Comparison of ENCODE assay signal across 8 cellular contexts in the genomic region with DNA sequence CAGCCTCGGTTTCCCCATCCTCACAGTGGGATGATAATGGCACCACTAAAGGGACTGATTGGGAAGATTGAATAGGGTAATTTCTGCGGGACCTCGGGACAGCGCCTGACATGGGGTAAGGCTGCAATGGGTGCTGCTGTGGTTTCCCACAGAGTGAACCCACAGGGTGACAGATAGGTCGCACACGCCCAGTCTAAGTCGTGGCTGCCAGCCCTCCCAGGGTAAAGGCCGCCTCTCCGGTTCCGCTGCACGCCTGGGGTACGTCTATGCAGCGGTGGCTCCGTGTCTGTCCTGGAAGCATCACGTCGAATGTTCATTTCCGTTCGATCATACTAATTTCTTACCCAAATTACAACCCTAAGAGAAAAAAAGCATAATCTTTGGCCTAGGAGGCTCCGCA. TPM values are rescaled to one million over a fixed set of nuclear protein-coding genes. Genes with fewer than 3 reads are reported as not detected.
DNase-seq lines count a peak whose midpoint lies in the region; ATAC-seq and TF ChIP-seq lines count a peak whose summit lies in the region.

No MANE protein-coding gene starts in this region.

- peak overlapping the region; percentile 87 for H3K4me2 ChIP-seq in PC-3 (ENCODE audit: low read length)

- peaks cover 37% of the 10 kb centered on the region for H3K27me3 ChIP-seq in CD8-positive, alpha-beta memory T cell (ENCODE audit: insufficient read depth, low read length, poor library complexity, severe bottlenecking)
- H3K27me3 ChIP-seq in PC-3 (ENCODE audit: low read length), result peaks cover 30% of the 10 kb centered on the region
- H3K27me3 ChIP-seq in duodenal mucosa (ENCODE audit: control insufficient read depth in 1 of 2, insufficient read depth in 2 of 2, low read length in 2 of 2), result peaks cover 51 to 58% of the 10 kb centered on the region in 2 donors
- peaks cover 41% of the 10 kb centered on the region for H3K27me3 ChIP-seq in neuron (ENCODE audit: insufficient read depth, low read length)

- peaks cover 0 to 3% (median 0%) of the 10 kb centered on the region in 3 donors for H3K36me3 Mint-ChIP-seq in CD8-positive, alpha-beta memory T cell

- H4K20me1 ChIP-seq in PC-3 (ENCODE audit: low read length), result no peaks in the 10 kb centered on the region

- CTCF ChIA-PET in CD8-positive, alpha-beta memory T cell (lab: Charles Lee), result interaction anchor here (0.9 to 1.5 kb wide), 3 partner anchors 22 to 259 kb away, joined by 3 to 4 read pairs (median 3); a partner anchor contains a TSS
- CTCF ChIA-PET in PC-3 (lab: Charles Lee), result interaction anchor here (0.6 kb wide), 2 partner anchors 150 to 260 kb away, joined by 4 to 9 read pairs; a partner anchor contains a TSS

- peak overlapping the region; percentile 40 for H3K4me3 ChIP-seq in CD8-positive, alpha-beta memory T cell (ENCODE audit: low read length)
- H3K4me3 ChIP-seq in PC-3 (ENCODE audit: low read length) (peak overlapping the region; percentile 63), duodenal mucosa (ENCODE audit: low read depth in 1 of 2, low read length in 2 of 2) (peak overlapping the region; percentile 52 to 55), neuron (ENCODE audit: low read length) (peak overlapping the region; percentile 47)

- H3F3A ChIP-seq in PC-3 (ENCODE audit: low read length, unreplicated experiment), result no peaks in the 10 kb centered on the region

- H3K27me3 Mint-ChIP-seq in CD8-positive, alpha-beta memory T cell, result peaks cover 34 to 47% of the 10 kb centered on the region in 2 donors

- POLR2A ChIA-PET in CD8-positive, alpha-beta memory T cell (lab: Charles Lee), result interaction anchor here (0.6 to 0.7 kb wide), 2 partner anchors 58 to 60 kb away, joined by 3 to 5 read pairs; no protein-coding TSS in a partner anchor
- POLR2A ChIA-PET in PC-3 (lab: Charles Lee; ENCODE audit: unreplicated experiment), result no interaction called here

- H3K9ac ChIP-seq in PC-3 (ENCODE audit: low read length), result no peak overlapping the region
- H3K9ac ChIP-seq in duodenal mucosa (ENCODE audit: low read depth in 1 of 2, low read length in 2 of 2), result peak overlapping the region in 1 of 2 donors; percentile 43

- intact Hi-C loops in PC-3 (cut with micrococcal nuclease), result loop anchor here (1.0 to 5.0 kb wide), 3 partner anchors 165 to 390 kb away; no protein-coding TSS in a partner anchor

- H2AFZ ChIP-seq in PC-3 (ENCODE audit: low read length) (peak overlapping the region; percentile 91), neuron (ENCODE audit: low read depth, low read length) (peak overlapping the region; percentile 94)

- peaks cover 42% of the 10 kb centered on the region for H3K4me1 ChIP-seq in CD8-positive, alpha-beta memory T cell (ENCODE audit: insufficient read depth, low read length)
- H3K4me1 ChIP-seq in PC-3 (ENCODE audit: insufficient read depth, low read length) (peaks cover 14% of the 10 kb centered on the region), duodenal mucosa (ENCODE audit: control insufficient read depth in 1 of 2, insufficient read depth in 2 of 2, low read length in 2 of 2) (peaks cover 17 to 25% of the 10 kb centered on the region in 2 donors), neuron (ENCODE audit: insufficient read depth, low read length) (peaks cover 36% of the 10 kb centered on the region)

- H3K27ac Mint-ChIP-seq in CD8-positive, alpha-beta memory T cell, result peak overlapping the region in 6 of 8 donors; percentile 4 to 86 (median 46)

- no TSS peak for BruUV-seq in PC-3 (replicated peaks; lab: Mats Ljungman, UMichigan)

- H3K36me3 ChIP-seq in CD8-positive, alpha-beta memory T cell (ENCODE audit: insufficient read depth, low read length), result no peaks in the 10 kb centered on the region
- no peaks in the 10 kb centered on the region for H3K36me3 ChIP-seq in PC-3 (ENCODE audit: low read depth, low read length)
- H3K36me3 ChIP-seq in duodenal mucosa (ENCODE audit: control insufficient read depth in 1 of 2, insufficient read depth in 2 of 2, low read length in 2 of 2), result no peaks in the 10 kb centered on the region
- no peaks in the 10 kb centered on the region for H3K36me3 ChIP-seq in neuron (ENCODE audit: insufficient read depth, low read length)

- no peaks in the 10 kb centered on the region for H3K9me3 Mint-ChIP-seq in CD8-positive, alpha-beta memory T cell

- peaks cover 10% of the 10 kb centered on the region for H3K79me2 ChIP-seq in PC-3 (ENCODE audit: low read length)

- no peak for TF ChIP-seq CTCF in PC-3 (conservative IDR thresholded peaks at IDR 0.05; ENCODE audit: low read depth, low read length)

- DNase-seq in CD8-positive, alpha-beta memory T cell, result peak in 4 of 5 donors; percentile 7 to 54 (median 27)
- DNase-seq in PC-3 (no peak), left lobe of liver (ENCODE audit: low spot score) (no peak), NOMO-1 treated with DMSO at 0.1 percent for 48 hours (lab: John Stamatoyannopoulos, UW; ENCODE audit: unreplicated experiment) (no peak), NCI-H526 treated with DMSO at 0.1 percent for 48 hours (lab: John Stamatoyannopoulos, UW) (no peak), NCI-H524 treated with DMSO at 0.1 percent for 48 hours (lab: John Stamatoyannopoulos, UW) (no peak)

- peak overlapping the region; percentile 71 to 84 (median 77) for H3K4me3 Mint-ChIP-seq in CD8-positive, alpha-beta memory T cell

- no peaks in the 10 kb centered on the region for H3K9me2 ChIP-seq in PC-3 (replicated peaks; ENCODE audit: low read length)

- no peak for ATAC-seq in PC-3
- no peak for ATAC-seq in left lobe of liver

- H3K4me1 Mint-ChIP-seq in CD8-positive, alpha-beta memory T cell, result peaks cover 29 to 44% (median 43%) of the 10 kb centered on the region in 3 donors

- no peak overlapping the region for H3K27ac ChIP-seq in CD8-positive, alpha-beta memory T cell (ENCODE audit: low read depth, low read length)
- no peak overlapping the region for H3K27ac ChIP-seq in PC-3 (ENCODE audit: low read length)
- no peak overlapping the region for H3K27ac ChIP-seq in duodenal mucosa (ENCODE audit: low read depth, low read length)

- H3K9me3 ChIP-seq in CD8-positive, alpha-beta memory T cell (ENCODE audit: low read length), result no peaks in the 10 kb centered on the region
- no peaks in the 10 kb centered on the region for H3K9me3 ChIP-seq in PC-3 (ENCODE audit: low read length)
- no peaks in the 10 kb centered on the region for H3K9me3 ChIP-seq in duodenal mucosa (ENCODE audit: control insufficient read depth in 1 of 2, low read length in 2 of 2)
- no peaks in the 10 kb centered on the region for H3K9me3 ChIP-seq in neuron (ENCODE audit: low read length)

RNA-seq across cellular contexts. Expression of a gene that starts 0.6 kb away (rescaled TPM):
- total RNA-seq in CD8-positive, alpha-beta memory T cell, result not detected
- not detected for polyA plus RNA-seq in CD8-positive, alpha-beta memory T cell
- total RNA-seq in PC-3 (2014; rRNA removed) (0.11 TPM in 1 of 2 replicates, not detected in the other), left lobe of liver (not detected)

RNA-seq across cellular contexts. Expression of a gene that starts 4.0 kb away (rescaled TPM):
- 10 to 100 TPM; 23.9 to 25.1 TPM for total RNA-seq in CD8-positive, alpha-beta memory T cell
- polyA plus RNA-seq in CD8-positive, alpha-beta memory T cell, result 7.3 TPM
- total RNA-seq in PC-3 (2014; rRNA removed) (9.6 and 12.5 TPM in 2 replicates), left lobe of liver (2.4 TPM)

RNA-seq across cellular contexts. Expression of a gene that starts 55.9 kb away (rescaled TPM):
- total RNA-seq in CD8-positive, alpha-beta memory T cell, result 10 to 100 TPM; 37.3 to 39.3 TPM
- 32.4 TPM for polyA plus RNA-seq in CD8-positive, alpha-beta memory T cell
- total RNA-seq in PC-3 (2014; rRNA removed) (21.0 and 22.7 TPM in 2 replicates), left lobe of liver (15.8 TPM)

Comparison
In these comparisons a context has a peak if more than half of its experiments do, and no peak if none do; other contexts are left out.
1. DNase-seq: peak in CD8-positive, alpha-beta memory T cell (4 of 5); none in PC-3 (single experiment), left lobe of liver (single experiment), NOMO-1 treated with DMSO at 0.1 percent for 48 hours (single experiment), NCI-H526 treated with DMSO at 0.1 percent for 48 hours (single experiment) and NCI-H524 treated with DMSO at 0.1 percent for 48 hours (single experiment).
2. Peak in every context shown above with its lines, with median percentiles within 50 percentile points of each other: H3K4me3 ChIP-seq.